In the genomic region with DNA sequence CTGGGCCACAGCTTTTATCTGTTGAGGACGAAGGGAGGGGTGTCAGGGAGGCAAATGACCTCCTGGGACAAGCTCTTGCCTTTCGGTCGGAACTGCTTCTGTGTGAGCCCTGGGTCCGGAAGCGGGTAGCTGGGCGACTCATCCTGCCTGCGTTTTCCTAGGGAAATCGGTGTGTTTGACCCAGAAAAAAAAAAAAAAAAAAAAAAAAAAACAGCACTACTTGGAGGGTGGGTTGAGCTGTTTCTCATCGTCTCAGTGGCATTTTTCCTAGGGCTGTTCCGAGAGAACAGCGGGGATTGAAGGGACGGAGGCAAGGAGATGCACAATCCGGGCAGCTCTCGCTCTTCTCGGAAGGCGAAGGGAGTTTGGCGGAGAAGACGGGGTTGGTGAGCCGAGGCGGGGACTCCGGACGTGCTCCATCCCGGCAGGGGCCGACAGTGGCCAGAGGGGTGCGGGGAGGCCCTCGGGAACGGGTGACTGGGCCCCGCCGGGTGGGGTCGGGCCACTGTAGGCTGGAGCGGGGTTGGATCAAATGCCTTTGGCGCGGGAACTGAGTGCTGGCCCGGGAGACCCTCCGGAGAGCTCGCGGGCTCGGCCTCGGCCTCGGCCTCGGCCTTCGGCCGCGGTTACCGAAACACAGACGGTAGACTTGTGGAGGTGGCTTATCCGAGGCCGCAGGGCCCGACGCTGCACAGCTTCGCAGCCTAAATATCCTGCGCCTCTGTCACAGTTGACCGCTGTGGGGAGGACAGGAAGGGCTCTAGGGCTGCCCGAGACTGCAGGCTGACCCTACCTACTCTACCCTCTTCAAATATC, we compare ENCODE assay signal across 10 cellular contexts. TPM values are rescaled to one million over a fixed set of nuclear protein-coding genes. Genes with fewer than 3 reads are reported as not detected.
A peak's percentile ranks its signal among the peaks of the same experiment; 100 is the strongest.
DNase-seq lines count a peak whose midpoint lies in the region; ATAC-seq and TF ChIP-seq lines count a peak whose summit lies in the region.
"Had no signal": no experiment of that assay in that cellular context is flagged by ENCODE, and none has a peak within 500 bp of the region (broad histone marks: within the 10 kb centered on the region; RNA-seq: fewer than 3 reads in every experiment).

No MANE protein-coding gene starts in this region.

- H3K9me3 Mint-ChIP-seq in CD4-positive, alpha-beta memory T cell: peaks cover 2 to 63% (median 47%) of the 10 kb centered on the region in 8 donors
- peaks cover 5% of the 10 kb centered on the region; the same call in 2 of the 3 replicates for H3K9me3 Mint-ChIP-seq in GM23338
- peaks cover 8% of the 10 kb centered on the region for H3K9me3 Mint-ChIP-seq in nephron

- H3K4me3 Mint-ChIP-seq in CD4-positive, alpha-beta memory T cell: peak overlapping the region in 7 of 8 donors; percentile 41 to 76 (median 50)
- H3K4me3 Mint-ChIP-seq in GM23338 (peak overlapping the region; percentile 57), nephron (peak overlapping the region; percentile 63 to 69 (median 68))

- peaks cover 9% of the 10 kb centered on the region; the same call in 1 of the 2 replicates for H4K20me1 ChIP-seq in GM23338 (replicated peaks; ENCODE audit: insufficient read depth)

- no peaks in the 10 kb centered on the region for H3K9me3 ChIP-seq in CD4-positive, alpha-beta memory T cell (ENCODE audit: control insufficient read depth in 1 of 2, low read length in 2 of 2)

- peaks cover 3 to 10% of the 10 kb centered on the region in 2 donors for H3K36me3 Mint-ChIP-seq in CD4-positive, alpha-beta memory T cell
- no peaks in the 10 kb centered on the region; the same call in 2 of the 3 replicates for H3K36me3 Mint-ChIP-seq in GM23338 (ENCODE audit: low read depth)
- no peaks in the 10 kb centered on the region for H3K36me3 Mint-ChIP-seq in nephron (ENCODE audit: low read depth)

- intact Hi-C loops in CD4-positive, alpha-beta memory T cell (cut with micrococcal nuclease): loop anchor here (10.0 kb wide), 1 partner anchor 115 kb away; no protein-coding TSS in a partner anchor

- H3K36me3 ChIP-seq in CD4-positive, alpha-beta memory T cell (ENCODE audit: insufficient read depth, low read length): no peaks in the 10 kb centered on the region
- H3K36me3 ChIP-seq in GM23338 (ENCODE audit: insufficient read depth): no peaks in the 10 kb centered on the region

- no peak for TF ChIP-seq CTCF in GM23338 (conservative IDR thresholded peaks at IDR 0.05; ENCODE audit: low read depth in 2 of 2)
- TF ChIP-seq CTCF in coronary artery (IDR thresholded peaks at IDR 0.05): no peak
- no peak for TF ChIP-seq CTCF in nephron (IDR thresholded peaks at IDR 0.05; ENCODE audit: unreplicated experiment in 3 of 3)

- no peak for DNase-seq in CD4-positive, alpha-beta memory T cell
- DNase-seq in GM23338 (ENCODE audit: low spot score) (peak; percentile 62), coronary artery (ENCODE audit: low spot score) (no peak), NCI-H146 treated with DMSO at 0.1 percent for 48 hours (lab: John Stamatoyannopoulos, UW; ENCODE audit: unreplicated experiment) (no peak), HUDEP-2 (lab: John Stamatoyannopoulos, UW; ENCODE audit: unreplicated experiment in 76 of 76) (no peak)
- DNase-seq in stimulated activated CD8-positive, alpha-beta memory T cell treated with anti-CD3 and anti-CD28 coated beads, Interleukin-4, amount 100 ng/mL, for 48 hours: no peak
- DNase-seq: kidney glomerular epithelial cell, NCI-H2107, nucleus accumbens had no signal

- H3K27ac Mint-ChIP-seq in CD4-positive, alpha-beta memory T cell: peak overlapping the region in 6 of 7 donors; percentile 18 to 81 (median 44)
- H3K27ac Mint-ChIP-seq in GM23338 (no peak overlapping the region), nephron (no peak overlapping the region)

- ATAC-seq in GM23338: peak; percentile 14

- CTCF ChIA-PET in CD4-positive, alpha-beta memory T cell (lab: Charles Lee; ENCODE audit: partially characterized antibody): interaction anchor here (1.1 to 1.6 kb wide), 3 partner anchors 9 to 245 kb away, joined by 3 to 5 read pairs (median 5); no protein-coding TSS in a partner anchor

- H3K4me3 ChIP-seq in CD4-positive, alpha-beta memory T cell (ENCODE audit: low read length in 2 of 2): peak overlapping the region in 1 of 2 donors; percentile 11
- peak overlapping the region; percentile 55 for H3K4me3 ChIP-seq in GM23338
- H3K4me3 ChIP-seq in coronary artery: peak overlapping the region; percentile 66

- no peaks in the 10 kb centered on the region for H3K9me2 ChIP-seq in GM23338 (ENCODE audit: insufficient read depth)

- peaks cover 18 to 50% (median 28%) of the 10 kb centered on the region in 4 donors for H3K4me1 Mint-ChIP-seq in CD4-positive, alpha-beta memory T cell
- H3K4me1 Mint-ChIP-seq in GM23338 (peaks cover 52% of the 10 kb centered on the region), nephron (peaks cover 32% of the 10 kb centered on the region)

- no peaks in the 10 kb centered on the region for H3K79me2 ChIP-seq in GM23338 (replicated peaks; ENCODE audit: insufficient read depth)

- peak overlapping the region; percentile 82 for H3K4me2 ChIP-seq in GM23338

- peaks cover 30% of the 10 kb centered on the region for H3F3A ChIP-seq in GM23338 (replicated peaks; ENCODE audit: low read depth)

- peaks cover 19% of the 10 kb centered on the region for H3K4me1 ChIP-seq in CD4-positive, alpha-beta memory T cell (ENCODE audit: insufficient read depth, low read length)
- H3K4me1 ChIP-seq in GM23338 (ENCODE audit: insufficient read depth): peaks cover 53% of the 10 kb centered on the region

- H3K27me3 ChIP-seq in CD4-positive, alpha-beta memory T cell (ENCODE audit: insufficient read depth, low read length): peaks cover 72% of the 10 kb centered on the region
- H3K27me3 ChIP-seq in GM23338 (ENCODE audit: insufficient read depth): peaks cover 99% of the 10 kb centered on the region

- peaks cover 69 to 75% of the 10 kb centered on the region in 2 donors for H3K27me3 Mint-ChIP-seq in CD4-positive, alpha-beta memory T cell
- H3K27me3 Mint-ChIP-seq in GM23338 (ENCODE audit: insufficient read depth, low read depth, poor library complexity) (peaks cover 97% of the 10 kb centered on the region), nephron (ENCODE audit: low read depth) (peaks cover 100% of the 10 kb centered on the region)

- H2AFZ ChIP-seq in GM23338: 0 out of 2 replicates have a peak overlapping the region, but pooled peaks have one; percentile 39

- POLR2A ChIA-PET in CD4-positive, alpha-beta memory T cell (lab: Charles Lee; ENCODE audit: partially characterized antibody): interaction anchor here (0.7 to 1.0 kb wide), 2 partner anchors 11 to 13 kb away, joined by 3 to 4 read pairs; no protein-coding TSS in a partner anchor

- no peak overlapping the region for H3K27ac ChIP-seq in CD4-positive, alpha-beta memory T cell (ENCODE audit: low read depth, low read length)
- H3K27ac ChIP-seq in GM23338 (ENCODE audit: low read depth) (no peak overlapping the region), coronary artery (no peak overlapping the region)

TF ChIP-seq in GM23338, 12 proteins besides CTCF, POLR2A, EP300 and RAD21:
- TF ChIP-seq ZNF114 (CRISPR knock-in tag; IDR thresholded peaks at IDR 0.05) (no peak), EZH2phosphoT487 (IDR thresholded peaks at IDR 0.05; ENCODE audit: unreplicated experiment) (peak; percentile 94)

RNA-seq across cellular contexts. Expression of a gene that starts 2.4 kb away (rescaled TPM):
- total RNA-seq in CD4-positive, alpha-beta memory T cell: not detected
- polyA plus RNA-seq in CD4-positive, alpha-beta memory T cell: not detected
- total RNA-seq in GM23338 (2014; rRNA removed; shearing (Covaris generic)): not detected in 2 replicates
- not detected in 2 replicates for polyA plus RNA-seq in GM23338 (2016; fragmentation: Nextera tagmentation; extraction: Ambion mirVana)

Comparison
In these comparisons a context has a peak if more than half of its experiments do, and no peak if none do; other contexts are left out.
1. H3K27ac Mint-ChIP-seq: peak in CD4-positive, alpha-beta memory T cell (6 of 7); none in GM23338 (single experiment) and nephron (0 of 3).
2. Peak in every context shown above with its lines, with median percentiles within 50 percentile points of each other: H3K4me3 Mint-ChIP-seq.